12 cellular contexts compared by ENCODE assay signal in the genomic region with DNA sequence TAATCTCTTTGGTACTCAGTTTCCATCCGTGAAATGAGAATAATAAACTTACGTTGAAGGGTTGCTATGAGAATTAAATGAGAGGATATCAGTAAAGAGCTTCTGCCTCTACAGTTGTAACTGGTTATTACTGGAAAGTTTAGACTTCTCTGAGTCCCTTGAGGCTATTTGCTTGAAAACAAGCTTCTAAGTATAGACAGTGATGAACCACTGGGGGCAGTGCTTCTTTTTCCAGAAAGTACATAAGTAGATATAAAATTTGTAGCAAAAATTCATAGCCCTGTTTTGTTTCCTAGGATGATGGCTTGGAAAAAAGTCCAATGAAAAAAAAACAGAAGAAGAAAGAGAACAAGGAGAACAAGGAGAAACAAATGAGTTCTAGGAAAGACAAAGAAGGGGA.
A peak's percentile ranks its signal among the peaks of the same experiment; 100 is the strongest.
DNase-seq lines count a peak whose midpoint lies in the region; ATAC-seq and TF ChIP-seq lines count a peak whose summit lies in the region.
"Had no signal": no experiment of that assay in that cellular context is flagged by ENCODE, and none has a peak within 500 bp of the region (broad histone marks: within the 10 kb centered on the region; RNA-seq: fewer than 3 reads in every experiment).

No MANE protein-coding gene starts in this region.

- H3K4me3 Mint-ChIP-seq in T-cell: no peak overlapping the region

- H3K27ac Mint-ChIP-seq in T-cell: peak overlapping the region; percentile 53 to 78

- WGBS in hepatocyte (ENCODE audit: low lambda C conversion rate, missing lambda C conversion rate): 88% methylated on average over 2 of the region's 2 CpGs

- H3K27me3 ChIP-seq in A673 (replicated peaks; ENCODE audit: insufficient read depth, low read depth, low read length, poor library complexity) (no peaks in the 10 kb centered on the region), DND-41 (ENCODE audit: insufficient read depth, low read length, poor library complexity) (no peaks in the 10 kb centered on the region), hepatocyte (no peaks in the 10 kb centered on the region)

- H3K36me3 Mint-ChIP-seq in T-cell: peaks cover 79% of the 10 kb centered on the region

- DNase-seq in A673 (ENCODE audit: low spot score) (peak; percentile 14), DND-41 (no peak), T-cell (no peak), hepatocyte (ENCODE audit: low spot score) (no peak)
- DNase-seq: activated CD4-positive, CD25-positive, alpha-beta regulatory T cell; effector memory CD4-positive, alpha-beta T cell; mucosa of descending colon; Right ventricle myocardium superior had no signal

- POLR2A ChIA-PET in A673 (lab: Charles Lee; ENCODE audit: low non-redundant PET) (no interaction called here), T-cell (lab: Charles Lee) (interaction anchor here in 1 of 2 donors (0.6 kb wide), 1 partner anchor 12 kb away, joined by 3 read pairs; no protein-coding TSS in a partner anchor)

- peaks cover 4 to 21% (median 18%) of the 10 kb centered on the region in 3 donors for H3K4me1 Mint-ChIP-seq in T-cell

- H3K9me3 Mint-ChIP-seq in T-cell: no peaks in the 10 kb centered on the region

- BruUV-seq in A673 (replicated peaks; lab: Mats Ljungman, UMichigan): no TSS peak

- H3K4me3 ChIP-seq in A673 (ENCODE audit: low read depth, low read length, poor library complexity, severe bottlenecking): no peak overlapping the region
- no peak overlapping the region for H3K4me3 ChIP-seq in DND-41 (ENCODE audit: low read depth in 1 of 2, low read length in 2 of 2)
- no peak overlapping the region for H3K4me3 ChIP-seq in hepatocyte
- H3K4me3 ChIP-seq: mucosa of descending colon had no signal

- H3K27ac ChIP-seq in A673 (ENCODE audit: low read depth, low read length, poor library complexity, severe bottlenecking) (no peak overlapping the region), DND-41 (ENCODE audit: low read length) (no peak overlapping the region), hepatocyte (no peak overlapping the region)

- H3K4me1 ChIP-seq in A673 (ENCODE audit: insufficient read depth, low read length, poor library complexity, severe bottlenecking): no peaks in the 10 kb centered on the region
- H3K4me1 ChIP-seq in DND-41 (ENCODE audit: insufficient read depth, low read length): no peaks in the 10 kb centered on the region
- no peaks in the 10 kb centered on the region for H3K4me1 ChIP-seq in hepatocyte (ENCODE audit: insufficient read depth)

- H3K9me3 ChIP-seq in A673 (ENCODE audit: low read depth, low read length, poor library complexity, severe bottlenecking): no peaks in the 10 kb centered on the region
- no peaks in the 10 kb centered on the region for H3K9me3 ChIP-seq in DND-41 (ENCODE audit: insufficient read depth, low read length, severe bottlenecking)
- no peaks in the 10 kb centered on the region for H3K9me3 ChIP-seq in hepatocyte (ENCODE audit: low read depth)
- H3K9me3 ChIP-seq: mucosa of descending colon had no signal

- H3K4me2 ChIP-seq in DND-41 (ENCODE audit: insufficient read depth, low read length) (no peak overlapping the region), hepatocyte (no peak overlapping the region)

- TF ChIP-seq CTCF in A673 (conservative IDR thresholded peaks at IDR 0.05; ENCODE audit: low read depth, low read length): peak; percentile 32; the same call in 1 of the 2 replicates
- peak; percentile 27 for TF ChIP-seq CTCF in DND-41 (IDR thresholded peaks at IDR 0.05; ENCODE audit: borderline replicate concordance, extremely low read depth, low read length, poor library complexity, severe bottlenecking)
- TF ChIP-seq CTCF in hepatocyte (IDR thresholded peaks at IDR 0.05; ENCODE audit: poor library complexity): peak; percentile 12

- H3K79me2 ChIP-seq in DND-41 (ENCODE audit: insufficient read depth, low read length) (peaks cover 11% of the 10 kb centered on the region; the same call in 1 of the 2 replicates), hepatocyte (peaks cover 66% of the 10 kb centered on the region)

- no peaks in the 10 kb centered on the region for H3K9me2 ChIP-seq in hepatocyte (replicated peaks; ENCODE audit: insufficient read depth)

- no peaks in the 10 kb centered on the region for H3K27me3 Mint-ChIP-seq in T-cell

- ATAC-seq in DND-41 (ENCODE audit: insufficient read depth, low read depth) (no peak), T-cell (replicated peaks in 1 of 4) (no peak), GM21390 (IDR thresholded peaks at IDR 0.05; ENCODE audit: unreplicated experiment) (no peak), GM21825 (IDR thresholded peaks at IDR 0.05; ENCODE audit: unreplicated experiment) (no peak), HG02763 (IDR thresholded peaks at IDR 0.05; ENCODE audit: unreplicated experiment) (no peak), GM19452 (IDR thresholded peaks at IDR 0.05; ENCODE audit: unreplicated experiment) (no peak)
- ATAC-seq: mucosa of descending colon had no signal

- peaks cover 95% of the 10 kb centered on the region for H3K36me3 ChIP-seq in A673 (ENCODE audit: insufficient read depth, low read length, poor library complexity, severe bottlenecking)
- peaks cover 98% of the 10 kb centered on the region for H3K36me3 ChIP-seq in DND-41 (ENCODE audit: insufficient read depth, low read length)
- peaks cover 4% of the 10 kb centered on the region for H3K36me3 ChIP-seq in hepatocyte (replicated peaks; ENCODE audit: insufficient read depth, low read depth)

- H2AFZ ChIP-seq in DND-41 (ENCODE audit: low read depth, low read length): no peak overlapping the region
- H2AFZ ChIP-seq in hepatocyte: no peak overlapping the region

- CTCF ChIA-PET in A673 (lab: Charles Lee) (no interaction called here), T-cell (lab: Charles Lee) (interaction anchor here in 1 of 2 donors (1.0 kb wide), 1 partner anchor 205 kb away, joined by 3 read pairs; no protein-coding TSS in a partner anchor)

- intact Hi-C loops in A673 (cut with micrococcal nuclease; ENCODE audit: unreplicated experiment): no loop called here

- no peak overlapping the region for H3K9ac ChIP-seq in DND-41 (ENCODE audit: low read depth, low read length)

- H4K20me1 ChIP-seq in DND-41 (ENCODE audit: insufficient read depth, low read length) (peaks cover 3% of the 10 kb centered on the region; the same call in 1 of the 2 replicates), hepatocyte (ENCODE audit: insufficient read depth, poor library complexity, severe bottlenecking) (peaks cover 6% of the 10 kb centered on the region)
